26 cellular contexts compared by ENCODE assay signal in genomic region chr10:113153493-113154127, GRCh38.
DNase-seq lines count a peak whose midpoint lies in the region; ATAC-seq, FAIRE-seq and TF ChIP-seq lines count a peak whose summit lies in the region.
"Had no signal": no experiment of that assay in that cellular context is flagged by ENCODE, and none has a peak within 500 bp of the region (broad histone marks: within the 10 kb centered on the region; RNA-seq: fewer than 3 reads in every experiment).

No MANE protein-coding gene starts in this region.

- no peak overlapping the region for H3K4me2 ChIP-seq in A549
- H3K4me2 ChIP-seq in GM23248 (ENCODE audit: unreplicated experiment), result no peak overlapping the region

- TF ChIP-seq POLR2A in A549 (IDR thresholded peaks at IDR 0.05; ENCODE audit: low read length), result no peak

- H3K9me3 ChIP-seq in A549 (no peaks in the 10 kb centered on the region), GM23248 (ENCODE audit: low read depth) (no peaks in the 10 kb centered on the region), left lung (no peaks in the 10 kb centered on the region)
- H3K9me3 ChIP-seq: gastrocnemius medialis, MG63 had no signal

- H3K79me2 ChIP-seq in GM23248 (ENCODE audit: insufficient read depth), result no peaks in the 10 kb centered on the region

- H3K4me3 Mint-ChIP-seq in WTC11, result no peak overlapping the region
- H3K4me3 Mint-ChIP-seq in natural killer cell treated with Interleukin-12 subunit alpha and Interleukin-12 subunit beta and Interleukin-15 and Interleukin-18, amount 100 ng/mL, for 72 hours, result no peak overlapping the region

- no peaks in the 10 kb centered on the region for H3K27me3 Mint-ChIP-seq in WTC11 (ENCODE audit: low read depth)
- H3K27me3 Mint-ChIP-seq in natural killer cell treated with Interleukin-12 subunit alpha and Interleukin-12 subunit beta and Interleukin-15 and Interleukin-18, amount 100 ng/mL, for 72 hours, result no peaks in the 10 kb centered on the region

- no peak overlapping the region; the same call in 1 of the 2 replicates for H3K27ac Mint-ChIP-seq in WTC11
- no peak overlapping the region for H3K27ac Mint-ChIP-seq in natural killer cell treated with Interleukin-12 subunit alpha and Interleukin-12 subunit beta and Interleukin-15 and Interleukin-18, amount 100 ng/mL, for 72 hours

- no peaks in the 10 kb centered on the region for H3K27me3 ChIP-seq in GM23248 (replicated peaks; ENCODE audit: insufficient read depth)
- H3K27me3 ChIP-seq in left lung, result no peaks in the 10 kb centered on the region
- H3K27me3 ChIP-seq: brain microvascular endothelial cell, gastrocnemius medialis, MG63 had no signal

- POLR2A ChIA-PET in A549 (lab: Yijun Ruan, JAX), result no interaction called here
- POLR2A ChIA-PET in WTC11 (lab: Charles Lee), result no interaction called here

- TF ChIP-seq EP300 in A549 (IDR thresholded peaks at IDR 0.05), result no peak

- peaks cover 11% of the 10 kb centered on the region for H3K4me1 Mint-ChIP-seq in WTC11
- no peaks in the 10 kb centered on the region for H3K4me1 Mint-ChIP-seq in natural killer cell treated with Interleukin-12 subunit alpha and Interleukin-12 subunit beta and Interleukin-15 and Interleukin-18, amount 100 ng/mL, for 72 hours (ENCODE audit: low read depth in 2 of 2)

- FAIRE-seq in A549 (lab: Jason Lieb, UNC), result no peak
- FAIRE-seq: GM12892, H54 had no signal

- H2AFZ ChIP-seq in GM23248, result no peak overlapping the region

- no peaks in the 10 kb centered on the region for H3K9me3 Mint-ChIP-seq in WTC11
- H3K9me3 Mint-ChIP-seq in natural killer cell treated with Interleukin-12 subunit alpha and Interleukin-12 subunit beta and Interleukin-15 and Interleukin-18, amount 100 ng/mL, for 72 hours, result no peaks in the 10 kb centered on the region

- no peaks in the 10 kb centered on the region for H3F3A ChIP-seq in GM23248 (ENCODE audit: insufficient read depth)

- DNase-seq in A549 (ENCODE audit: low read depth in 1 of 2, low spot score in 1 of 2) (no peak), GM23248 (peak; percentile 9), WTC11 (ENCODE audit: low spot score) (no peak), left lung (peak; percentile 43 to 75), mesenteric fat pad (ENCODE audit: low spot score) (no peak)
- no peak for DNase-seq in natural killer cell treated with Interleukin-12 subunit alpha and Interleukin-12 subunit beta and Interleukin-15 and Interleukin-18, amount 100 ng/mL, for 72 hours (ENCODE audit: low spot score)
- DNase-seq: ACHN; activated CD4-positive, alpha-beta T cell treated with anti-CD3 and anti-CD28 coated beads for 48 hours; activated naive CD4-positive, alpha-beta T cell treated with Interleukin-2 at 50 U/mL for 16 hours; activated T-cell treated with anti-CD3 and anti-CD28 coated beads, Interleukin-2, amount 50 U/mL, for 48 hours; brain microvascular endothelial cell; effector CD4-positive, alpha-beta T cell; gastrocnemius medialis; islet precursor cell; MG63; NCI-H2171; NCI-H510A treated with DMSO at 0.1 percent for 48 hours; nucleus accumbens; stimulated activated naive CD4-positive, alpha-beta T cell treated with Interleukin-2 at 50 U/mL for 16 hours had no signal

- H3K4me3 ChIP-seq in A549, result no peak overlapping the region
- H3K4me3 ChIP-seq in GM23248, result no peak overlapping the region
- no peak overlapping the region for H3K4me3 ChIP-seq in left lung
- H3K4me3 ChIP-seq: gastrocnemius medialis, MG63 had no signal

- H3K36me3 ChIP-seq in GM23248 (ENCODE audit: low read depth), result peaks cover 59% of the 10 kb centered on the region
- H3K36me3 ChIP-seq in left lung, result peaks cover 0 to 88% of the 10 kb centered on the region in 2 donors

- TF ChIP-seq CTCF in A549 (IDR thresholded peaks at IDR 0.05) (no peak), WTC11 (IDR thresholded peaks at IDR 0.05) (no peak), left lung (IDR thresholded peaks at IDR 0.05) (no peak)

- H3K27ac ChIP-seq in A549, result no peak overlapping the region
- H3K27ac ChIP-seq in GM23248, result no peak overlapping the region
- peak overlapping the region in 1 of 2 donors; percentile 36 for H3K27ac ChIP-seq in left lung
- H3K27ac ChIP-seq: brain microvascular endothelial cell, C4-2B, gastrocnemius medialis, HL-60 had no signal

- 92% methylated on average over 17 of the region's 17 CpGs for WGBS in A549 (ENCODE audit: missing lambda C conversion rate)
- 73 to 80% methylated on average over 16 to 17 of the region's 17 CpGs for WGBS in GM23248 (ENCODE audit: low coverage in 1 of 2, low lambda C conversion rate in 2 of 2, missing lambda C conversion rate in 2 of 2), 2 experiments

- intact Hi-C loops in left lung (cut with DNase I), result no loop called here

- no peak for TF ChIP-seq RAD21 in A549 (conservative IDR thresholded peaks at IDR 0.05 in 1 of 2, IDR thresholded peaks at IDR 0.05 in 1 of 2)

- H3K4me1 ChIP-seq in A549, result no peaks in the 10 kb centered on the region
- H3K4me1 ChIP-seq in GM23248 (ENCODE audit: insufficient read depth), result no peaks in the 10 kb centered on the region
- peaks cover 0 to 31% of the 10 kb centered on the region in 2 donors for H3K4me1 ChIP-seq in left lung
- H3K4me1 ChIP-seq: gastrocnemius medialis had no signal

- H4K20me1 ChIP-seq in GM23248 (ENCODE audit: insufficient read depth), result no peaks in the 10 kb centered on the region

- peak in 1 of 2 experiments; percentile 36; a peak in 2 of 6 replicates for ATAC-seq in A549
- ATAC-seq in WTC11, result no peak
- ATAC-seq in left lung, result peak; percentile 52
- ATAC-seq in HG03135 (IDR thresholded peaks at IDR 0.05; ENCODE audit: unreplicated experiment), result no peak
- ATAC-seq in HG02642 (IDR thresholded peaks at IDR 0.05; ENCODE audit: poor library complexity, unreplicated experiment), result no peak
- no peak for ATAC-seq in natural killer cell treated with Interleukin-12 subunit alpha and Interleukin-12 subunit beta and Interleukin-15 and Interleukin-18, amount 100 ng/mL, for 72 hours
- ATAC-seq: gastrocnemius medialis, sciatic nerve had no signal

- in situ Hi-C loops in GM23248 (cut with MboI), result no loop called here

- CTCF ChIA-PET in A549 (lab: Yijun Ruan, JAX) (interaction anchor here (0.9 to 2.0 kb wide), 4 partner anchors 11 to 410 kb away, joined by 3 to 7 read pairs (median 4); no protein-coding TSS in a partner anchor), WTC11 (lab: Charles Lee) (interaction anchor here (0.8 to 1.5 kb wide), 2 partner anchors 10 to 18 kb away, joined by 3 read pairs; no protein-coding TSS in a partner anchor)

- H3K9me2 ChIP-seq in GM23248 (ENCODE audit: insufficient read depth), result no peaks in the 10 kb centered on the region

- H3K9ac ChIP-seq in GM23248, result no peak overlapping the region

- peaks cover 90% of the 10 kb centered on the region for H3K36me3 Mint-ChIP-seq in WTC11
- peaks cover 9% of the 10 kb centered on the region for H3K36me3 Mint-ChIP-seq in natural killer cell treated with Interleukin-12 subunit alpha and Interleukin-12 subunit beta and Interleukin-15 and Interleukin-18, amount 100 ng/mL, for 72 hours

TF ChIP-seq in A549, 52 proteins besides CTCF, POLR2A, EP300 and RAD21:
- TF ChIP-seq USF2 (IDR thresholded peaks at IDR 0.05) (peak; percentile 41; the same call in 1 of the 2 replicates), RNF2 (IDR thresholded peaks at IDR 0.05; ENCODE audit: borderline replicate concordance, low read depth) (no peak)

TF ChIP-seq in WTC11, 78 proteins besides CTCF, POLR2A, EP300 and RAD21 (continues in another document):
- TF ChIP-seq USF2 (CRISPR knock-in tag; IDR thresholded peaks at IDR 0.05) (peak; percentile 53), USF1 (CRISPR knock-in tag; IDR thresholded peaks at IDR 0.05) (no peak; the same call in 1 of the 2 replicates), GTF2I (CRISPR knock-in tag; conservative IDR thresholded peaks at IDR 0.05) (no peak), MLX (CRISPR knock-in tag; IDR thresholded peaks at IDR 0.05) (no peak), ERG (CRISPR knock-in tag; IDR thresholded peaks at IDR 0.05) (no peak), ZNF317 (CRISPR knock-in tag; IDR thresholded peaks at IDR 0.05; ENCODE audit: borderline replicate concordance, low read depth) (no peak), E2F1 (CRISPR knock-in tag; IDR thresholded peaks at IDR 0.05) (no peak)

Comparison
In these comparisons a context has a peak if more than half of its experiments do, and no peak if none do; other contexts are left out.
1. DNase-seq: peak in GM23248 (single experiment) and left lung (2 of 2); none in A549 (0 of 2), WTC11 (single experiment), mesenteric fat pad (single experiment) and natural killer cell treated with Interleukin-12 subunit alpha and Interleukin-12 subunit beta and Interleukin-15 and Interleukin-18, amount 100 ng/mL, for 72 hours (single experiment).
2. Of the 8 proteins assayed by ChIP-seq in both WTC11 and A549: peak only in WTC11: none; only in A549: none; in both: USF2; in neither: 7.